In the genomic region with DNA sequence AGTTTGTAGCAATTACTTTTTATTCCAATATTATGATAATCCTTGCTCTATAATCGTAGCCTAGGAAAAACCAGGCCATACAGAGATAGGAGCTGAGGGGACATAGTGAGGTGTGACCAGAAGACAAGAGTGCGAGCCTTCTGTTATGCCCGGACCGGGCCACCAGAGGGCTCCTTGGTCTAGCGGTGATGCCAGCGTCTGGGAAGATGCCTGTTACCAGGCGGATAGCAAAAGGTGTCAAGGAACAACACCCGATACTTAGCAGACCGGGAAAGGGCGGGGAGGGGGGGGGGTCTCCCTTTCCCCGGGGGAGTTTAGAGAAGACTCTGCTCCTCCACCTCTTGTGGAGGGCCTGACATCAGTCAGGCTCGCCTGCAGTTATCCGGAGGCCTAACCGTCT, we compare ENCODE assay signal across 8 cellular contexts.
DNase-seq lines count a peak whose midpoint lies in the region; ATAC-seq and TF ChIP-seq lines count a peak whose summit lies in the region.
"Not testable (repeated sequence)": the region's sequence is repeated elsewhere in the genome, so short reads cannot be mapped to it uniquely, and the experiment has no call there.

No MANE protein-coding gene starts in this region.

- not testable (repeated sequence) for H4K8ac ChIP-seq in mesenchymal stem cell (ENCODE audit: low read length)

- H3K4me1 Mint-ChIP-seq in activated CD4-positive, alpha-beta T cell treated with anti-CD3 and anti-CD28 coated beads for 36 hours: not testable (repeated sequence)

- H3K4me1 ChIP-seq in MM.1S (ENCODE audit: low read length); breast epithelium; mesenchymal stem cell (ENCODE audit: control insufficient read depth, insufficient read depth, low read depth, low read length): not testable (repeated sequence)
- peaks cover 0 to 16% (median 0%) of the 10 kb centered on the region in 6 donors for H3K4me1 ChIP-seq in spleen

- DNase-seq in AG09319 (ENCODE audit: extremely low read depth, low read depth) (peak; percentile 2), GM04504 (ENCODE audit: low read depth) (peak; percentile 22), MM.1S (peak; percentile 8), fibroblast of villous mesenchyme (ENCODE audit: low read depth) (peak; percentile 53), mesenchymal stem cell (peak; percentile 23)
- peak; percentile 38 for DNase-seq in activated CD4-positive, alpha-beta T cell treated with anti-CD3 and anti-CD28 coated beads for 36 hours
- DNase-seq in breast epithelium (ENCODE audit: low spot score in 2 of 2); spleen: not testable (repeated sequence)

- not testable (repeated sequence) for H3K27ac ChIP-seq in MM.1S (ENCODE audit: low read length); breast epithelium; mesenchymal stem cell (ENCODE audit: low read length, poor library complexity, severe bottlenecking); spleen

- H2AFZ ChIP-seq in MM.1S (ENCODE audit: low read length); mesenchymal stem cell (ENCODE audit: low read depth, low read length): not testable (repeated sequence)

- not testable (repeated sequence) for H3K79me1 ChIP-seq in mesenchymal stem cell (replicated peaks; ENCODE audit: low read length, poor library complexity, severe bottlenecking)

- not testable (repeated sequence) for H2BK12ac ChIP-seq in mesenchymal stem cell (ENCODE audit: low read length in 2 of 2)

- not testable (repeated sequence) for H3K9me3 ChIP-seq in MM.1S (replicated peaks; ENCODE audit: insufficient read depth, low read length); breast epithelium; mesenchymal stem cell (ENCODE audit: control insufficient read depth, low read length); spleen

- not testable (repeated sequence) for H3K36me3 ChIP-seq in MM.1S (replicated peaks; ENCODE audit: insufficient read depth, low read length); breast epithelium; mesenchymal stem cell (ENCODE audit: control insufficient read depth in 1 of 2, insufficient read depth in 2 of 2, low read depth in 1 of 2, low read length in 2 of 2); spleen

- H3K4me3 ChIP-seq in MM.1S (ENCODE audit: low read length); breast epithelium; fibroblast of villous mesenchyme (ENCODE audit: low read depth, low read length); mesenchymal stem cell (ENCODE audit: insufficient read depth in 1 of 2, low read depth in 1 of 2, low read length in 2 of 2); spleen: not testable (repeated sequence)

- TF ChIP-seq CTCF in AG09319 (IDR thresholded peaks at IDR 0.05; ENCODE audit: low read depth, low read length); MM.1S (IDR thresholded peaks at IDR 0.05; ENCODE audit: low read length); fibroblast of villous mesenchyme (IDR thresholded peaks at IDR 0.05; ENCODE audit: insufficient read depth, low read depth, low read length): not testable (repeated sequence)
- TF ChIP-seq CTCF in breast epithelium (IDR thresholded peaks at IDR 0.05) (peak in 2 of 3 donors; percentile 46 to 53), spleen (IDR thresholded peaks at IDR 0.05 in 8 of 11, conservative IDR thresholded peaks at IDR 0.05 in 3 of 11) (peak in 7 of 11 experiments; percentile 18 to 60 (median 31))

- H3K27ac Mint-ChIP-seq in activated CD4-positive, alpha-beta T cell treated with anti-CD3 and anti-CD28 coated beads for 36 hours: not testable (repeated sequence)

- H3K4me3 Mint-ChIP-seq in activated CD4-positive, alpha-beta T cell treated with anti-CD3 and anti-CD28 coated beads for 36 hours: not testable (repeated sequence)

- H3K27me3 Mint-ChIP-seq in activated CD4-positive, alpha-beta T cell treated with anti-CD3 and anti-CD28 coated beads for 36 hours: not testable (repeated sequence)

- H4K20me1 ChIP-seq in MM.1S (ENCODE audit: insufficient read depth, low read length): not testable (repeated sequence)

- POLR2A ChIA-PET in activated CD4-positive, alpha-beta T cell treated with anti-CD3 and anti-CD28 coated beads for 36 hours (lab: Charles Lee): not testable (repeated sequence)

- H2AK5ac ChIP-seq in mesenchymal stem cell (ENCODE audit: low read length, severe bottlenecking): not testable (repeated sequence)

- H2BK5ac ChIP-seq in mesenchymal stem cell (ENCODE audit: low read depth, low read length, poor library complexity, severe bottlenecking): not testable (repeated sequence)

- not testable (repeated sequence) for H2BK15ac ChIP-seq in mesenchymal stem cell (ENCODE audit: low read depth, poor library complexity, severe bottlenecking)

- not testable (repeated sequence) for H3K9me3 Mint-ChIP-seq in activated CD4-positive, alpha-beta T cell treated with anti-CD3 and anti-CD28 coated beads for 36 hours (ENCODE audit: low read depth)

- not testable (repeated sequence) for H3K9me2 ChIP-seq in MM.1S (replicated peaks; ENCODE audit: insufficient read depth, low read length)

- not testable (repeated sequence) for H3F3A ChIP-seq in MM.1S (ENCODE audit: insufficient read depth, low read length)

- WGBS in mesenchymal stem cell: no CpG with 5 or more reads among the region's 14 CpGs
- 0 to 5% (median 4%) methylated on average over 8 to 11 of the region's 14 CpGs for WGBS in spleen, 5 donors

- not testable (repeated sequence) for ATAC-seq in activated CD4-positive, alpha-beta T cell treated with anti-CD3 and anti-CD28 coated beads for 36 hours

- H3K14ac ChIP-seq in mesenchymal stem cell (ENCODE audit: low read length in 2 of 2): not testable (repeated sequence)

- not testable (repeated sequence) for H3K9ac ChIP-seq in MM.1S (ENCODE audit: low read length); mesenchymal stem cell (ENCODE audit: low read length)

- intact Hi-C loops in activated CD4-positive, alpha-beta T cell treated with anti-CD3 and anti-CD28 coated beads for 36 hours (cut with DNase I, micrococcal nuclease): loop anchor here (2.0 to 10.0 kb wide), 2 partner anchors 197 to 379 kb away; partner anchors contain the start of gene XXYLT1 (in 2 of the 2)
- intact Hi-C loops in breast epithelium (cut with DNase I; ENCODE audit: low total_unique reads); spleen (cut with DNase I; ENCODE audit: low total_unique reads): not testable (repeated sequence)

- not testable (repeated sequence) for H2BK120ac ChIP-seq in mesenchymal stem cell (ENCODE audit: low read depth, low read length)

- not testable (repeated sequence) for H3K36me3 Mint-ChIP-seq in activated CD4-positive, alpha-beta T cell treated with anti-CD3 and anti-CD28 coated beads for 36 hours (ENCODE audit: low read depth)

- H4K91ac ChIP-seq in mesenchymal stem cell (ENCODE audit: low read length): not testable (repeated sequence)

- H3K4ac ChIP-seq in mesenchymal stem cell (ENCODE audit: low read depth in 1 of 2, low read length in 2 of 2): not testable (repeated sequence)

- not testable (repeated sequence) for H3K79me2 ChIP-seq in MM.1S (ENCODE audit: low read length)

- H3K4me2 ChIP-seq in MM.1S (ENCODE audit: low read depth, low read length); mesenchymal stem cell (ENCODE audit: low read length, poor library complexity, severe bottlenecking): not testable (repeated sequence)

- H3K23ac ChIP-seq in mesenchymal stem cell (ENCODE audit: low read length in 2 of 2): not testable (repeated sequence)

- H3K18ac ChIP-seq in mesenchymal stem cell (ENCODE audit: low read depth in 1 of 2, low read length in 2 of 2): not testable (repeated sequence)

- CTCF ChIA-PET in activated CD4-positive, alpha-beta T cell treated with anti-CD3 and anti-CD28 coated beads for 36 hours (lab: Charles Lee): interaction anchor here (0.7 kb wide), 1 partner anchor 111 kb away, joined by 3 read pairs; no protein-coding TSS in a partner anchor

- not testable (repeated sequence) for H3K27me3 ChIP-seq in MM.1S (replicated peaks; ENCODE audit: insufficient read depth, low read length); breast epithelium; mesenchymal stem cell (ENCODE audit: control insufficient read depth in 1 of 2, insufficient read depth in 1 of 2, low read length in 2 of 2); spleen (replicated peaks in 1 of 7)

- TF ChIP-seq POLR2A in breast epithelium (IDR thresholded peaks at IDR 0.05); spleen (IDR thresholded peaks at IDR 0.05): not testable (repeated sequence)
